ENCODE assay signal across 8 cellular contexts in the genomic region with DNA sequence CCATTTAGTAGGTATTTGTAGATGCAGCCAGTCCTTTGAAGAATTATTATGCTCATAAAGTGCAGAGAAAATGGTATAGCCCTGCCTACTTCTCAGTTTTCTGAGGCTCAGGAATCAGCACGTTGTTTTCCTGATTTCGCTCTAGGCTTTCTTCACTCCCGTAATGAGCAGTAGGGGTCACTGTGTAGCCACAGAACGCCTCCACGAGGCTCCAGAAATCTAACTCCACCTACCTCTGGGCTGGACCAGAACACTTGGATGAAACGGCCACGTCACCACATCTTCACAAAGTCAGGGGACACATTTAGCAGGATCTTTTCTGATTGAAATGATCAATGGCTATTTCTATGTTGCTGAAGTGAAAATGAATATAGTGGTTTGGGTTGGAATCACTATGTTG. TPM values are rescaled to one million over a fixed set of nuclear protein-coding genes. Genes with fewer than 3 reads are reported as not detected.
DNase-seq lines count a peak whose midpoint lies in the region; ATAC-seq and TF ChIP-seq lines count a peak whose summit lies in the region.

No MANE protein-coding gene starts in this region.

- no peak overlapping the region for H3K27ac ChIP-seq in ascending aorta
- H3K27ac ChIP-seq in right atrium auricular region, result no peak overlapping the region

- DNase-seq in COLO668 (lab: John Stamatoyannopoulos, UW; ENCODE audit: unreplicated experiment), result peak; percentile 84
- peak; percentile 72 for DNase-seq in NCI-H146 (lab: John Stamatoyannopoulos, UW)
- peak; percentile 31 for DNase-seq in T follicular helper cell (ENCODE audit: low read depth)
- DNase-seq in ascending aorta (ENCODE audit: low spot score in 2 of 2), result peak in 1 of 2 donors; percentile 85
- DNase-seq in right atrium auricular region (ENCODE audit: low spot score), result peak; percentile 67
- DNase-seq in retinal pigment epithelial cell (ENCODE audit: low read depth), result no peak

- H3K27me3 ChIP-seq in ascending aorta (no peaks in the 10 kb centered on the region), right atrium auricular region (no peaks in the 10 kb centered on the region)

- TF ChIP-seq CTCF in ascending aorta (IDR thresholded peaks at IDR 0.05) (peak; percentile 39 to 75 (median 61)), right atrium auricular region (IDR thresholded peaks at IDR 0.05) (peak; percentile 53 to 79), retinal pigment epithelial cell (conservative IDR thresholded peaks at IDR 0.05; ENCODE audit: low read depth, low read length) (peak; percentile 89)

- no peaks in the 10 kb centered on the region for H3K36me3 ChIP-seq in ascending aorta
- H3K36me3 ChIP-seq in right atrium auricular region, result no peaks in the 10 kb centered on the region

- ATAC-seq in GM21526 (IDR thresholded peaks at IDR 0.05; ENCODE audit: low FRiP score, unreplicated experiment) (peak; percentile 73), GM21528 (IDR thresholded peaks at IDR 0.05; ENCODE audit: low FRiP score, unreplicated experiment) (no peak)

- H3K4me1 ChIP-seq in ascending aorta (no peaks in the 10 kb centered on the region), right atrium auricular region (no peaks in the 10 kb centered on the region)

- H3K4me3 ChIP-seq in ascending aorta, result no peak overlapping the region
- H3K4me3 ChIP-seq in right atrium auricular region, result no peak overlapping the region
- no peak overlapping the region for H3K4me3 ChIP-seq in retinal pigment epithelial cell (ENCODE audit: low read length)

- H3K9me3 ChIP-seq in ascending aorta, result no peaks in the 10 kb centered on the region
- H3K9me3 ChIP-seq in right atrium auricular region, result no peaks in the 10 kb centered on the region

- intact Hi-C loops in ascending aorta (cut with DNase I), result loop anchor here (2.0 to 10.0 kb wide), 5 partner anchors 50 to 452 kb away; a partner anchor contains a TSS

RNA-seq across cellular contexts. Expression of a gene that starts 49.8 kb away (rescaled TPM):
- total RNA-seq in ascending aorta, result 197 TPM
- 100 to 1,000 TPM; 227 to 327 TPM for total RNA-seq in right atrium auricular region
